Comparison of ENCODE assay signal across 8 cellular contexts in the genomic region with DNA sequence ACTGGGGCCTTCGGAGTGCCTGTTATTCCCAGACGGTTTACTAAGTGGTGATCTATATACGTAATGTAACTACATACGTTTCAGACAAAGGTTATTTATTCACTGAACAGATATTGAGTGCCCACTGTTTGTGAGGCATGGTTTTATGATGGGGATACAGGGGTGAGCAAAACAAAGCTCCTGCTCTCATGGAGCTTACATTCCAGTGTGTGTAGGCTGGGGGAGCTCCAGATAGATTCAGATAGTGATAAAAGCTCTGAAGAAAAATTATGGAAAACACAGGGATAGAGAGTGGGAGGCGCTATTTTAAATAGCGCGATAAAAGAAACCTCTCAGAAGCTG. TPM values are rescaled to one million over a fixed set of nuclear protein-coding genes. Genes with fewer than 3 reads are reported as not detected.
DNase-seq lines count a peak whose midpoint lies in the region; ATAC-seq and TF ChIP-seq lines count a peak whose summit lies in the region.

No MANE protein-coding gene starts in this region.

- peak overlapping the region; percentile 92 for H2AFZ ChIP-seq in OCI-LY7 (ENCODE audit: low read length)

- H3K9me3 ChIP-seq in OCI-LY7 (ENCODE audit: low read length): no peaks in the 10 kb centered on the region
- no peaks in the 10 kb centered on the region for H3K9me3 ChIP-seq in esophagus (ENCODE audit: control insufficient read depth in 2 of 2, insufficient read depth in 1 of 2, low read depth in 1 of 2, low read length in 1 of 2)
- H3K9me3 ChIP-seq in psoas muscle: no peaks in the 10 kb centered on the region

- no peaks in the 10 kb centered on the region for H4K20me1 ChIP-seq in OCI-LY7 (ENCODE audit: insufficient read depth, low read length)

- peak overlapping the region; percentile 83 for H3K4me2 ChIP-seq in OCI-LY7 (ENCODE audit: low read length)

- CTCF ChIA-PET in OCI-LY7 (lab: Charles Lee; ENCODE audit: unreplicated experiment): no interaction called here

- no TSS peak for BruUV-seq in OCI-LY7 (replicated peaks; lab: Mats Ljungman, UMichigan)

- no peaks in the 10 kb centered on the region for H3K9me2 ChIP-seq in OCI-LY7 (ENCODE audit: insufficient read depth, low read length)

- H3K36me3 ChIP-seq in GM06990 (ENCODE audit: control insufficient read depth, insufficient read depth, low read length) (peaks cover 9% of the 10 kb centered on the region), OCI-LY7 (ENCODE audit: insufficient read depth, low read length) (peaks cover 5% of the 10 kb centered on the region; the same call in 1 of the 2 replicates), esophagus (ENCODE audit: control insufficient read depth in 2 of 2, insufficient read depth in 2 of 2, low read length in 1 of 2) (peaks cover 2 to 6% of the 10 kb centered on the region in 2 donors), psoas muscle (ENCODE audit: insufficient read depth in 1 of 2, low read depth in 1 of 2) (peaks cover 0 to 17% of the 10 kb centered on the region in 2 donors)

- H3K4me1 ChIP-seq in OCI-LY7 (ENCODE audit: insufficient read depth, low read length, poor library complexity, severe bottlenecking) (peaks cover 12% of the 10 kb centered on the region), esophagus (ENCODE audit: control insufficient read depth in 2 of 2, insufficient read depth in 2 of 2, low read length in 1 of 2) (peaks cover 5 to 9% of the 10 kb centered on the region in 2 donors), psoas muscle (peaks cover 20% of the 10 kb centered on the region)

- H3K4me3 ChIP-seq in GM06990 (replicated peaks; ENCODE audit: low read depth, low read length) (peak overlapping the region; percentile 97), OCI-LY7 (ENCODE audit: low read depth, low read length, poor library complexity, severe bottlenecking) (peak overlapping the region; percentile 85), esophagus (ENCODE audit: low read depth in 1 of 2, low read length in 2 of 2) (peak overlapping the region; percentile 84 to 95), psoas muscle (peak overlapping the region; percentile 95)

- no peaks in the 10 kb centered on the region for H3K27me3 ChIP-seq in GM06990 (replicated peaks; ENCODE audit: control insufficient read depth, insufficient read depth, low read length)
- H3K27me3 ChIP-seq in esophagus (ENCODE audit: control insufficient read depth in 1 of 2, insufficient read depth in 2 of 2, low read length in 2 of 2): no peaks in the 10 kb centered on the region
- H3K27me3 ChIP-seq in psoas muscle (ENCODE audit: insufficient read depth in 3 of 3, low read length in 2 of 3): no peaks in the 10 kb centered on the region

- peak in 3 of 4 donors; percentile 1 to 2 (median 1) for ATAC-seq in psoas muscle

- POLR2A ChIA-PET in OCI-LY7 (lab: Charles Lee): interaction anchor here (0.7 to 1.1 kb wide), 4 partner anchors 91 to 438 kb away, joined by 3 to 6 read pairs (median 3); no protein-coding TSS in a partner anchor

- DNase-seq in GM06990 (ENCODE audit: extremely low read depth, insufficient read length) (no peak), OCI-LY7 (ENCODE audit: low spot score) (no peak), psoas muscle (no peak), NCI-H69 (lab: John Stamatoyannopoulos, UW) (no peak), COLO829 (ENCODE audit: low spot score) (no peak), mesenteric fat pad (ENCODE audit: low spot score) (no peak), NCI-H510A treated with DMSO at 0.1 percent for 48 hours (lab: John Stamatoyannopoulos, UW) (no peak)

- intact Hi-C loops in OCI-LY7 (cut with micrococcal nuclease; ENCODE audit: unreplicated experiment) (no loop called here), psoas muscle (cut with DNase I) (no loop called here)

- WGBS in esophagus, 2 donors: 30 to 32% methylated on average over 7 of the region's 7 CpGs
- 31 to 34% (median 33%) methylated on average over 7 of the region's 7 CpGs for WGBS in psoas muscle, 3 donors

- peak overlapping the region; percentile 82 for H3K27ac ChIP-seq in OCI-LY7 (ENCODE audit: low read depth, low read length, poor library complexity, severe bottlenecking)
- H3K27ac ChIP-seq in esophagus (ENCODE audit: low read depth in 2 of 2, low read length in 1 of 2): peak overlapping the region; percentile 96 to 100
- peak overlapping the region; percentile 93 for H3K27ac ChIP-seq in psoas muscle

- H3K79me2 ChIP-seq in OCI-LY7 (ENCODE audit: insufficient read depth, low read depth, low read length): peaks cover 24% of the 10 kb centered on the region

- TF ChIP-seq CTCF in GM06990 (IDR thresholded peaks at IDR 0.05; ENCODE audit: insufficient read depth, low read length, poor library complexity, severe bottlenecking): no peak
- TF ChIP-seq CTCF in OCI-LY7 (conservative IDR thresholded peaks at IDR 0.05; ENCODE audit: low read length): no peak
- no peak for TF ChIP-seq CTCF in psoas muscle (IDR thresholded peaks at IDR 0.05)

RNA-seq across cellular contexts. Expression of a gene that starts 0.5 kb away (rescaled TPM):
- total RNA-seq in OCI-LY7 (2014; rRNA removed; shearing (Covaris generic)): 22.8 and 27.4 TPM in 2 replicates
- total RNA-seq in OCI-LY7 (2022): 26.5 and 28.3 TPM in 2 replicates
- 10 to 100 TPM; 18.4 to 20.7 TPM for polyA plus RNA-seq in esophagus
- 10 to 100 TPM; 24.0 to 38.7 (median 34.0) TPM for total RNA-seq in psoas muscle
- polyA plus RNA-seq in psoas muscle: 10 to 100 TPM; 22.1 to 24.9 (median 22.5) TPM
- total RNA-seq in mesenteric fat pad: 37.7 TPM
